Comparison of ENCODE assay signal across 8 cellular contexts in the genomic region with DNA sequence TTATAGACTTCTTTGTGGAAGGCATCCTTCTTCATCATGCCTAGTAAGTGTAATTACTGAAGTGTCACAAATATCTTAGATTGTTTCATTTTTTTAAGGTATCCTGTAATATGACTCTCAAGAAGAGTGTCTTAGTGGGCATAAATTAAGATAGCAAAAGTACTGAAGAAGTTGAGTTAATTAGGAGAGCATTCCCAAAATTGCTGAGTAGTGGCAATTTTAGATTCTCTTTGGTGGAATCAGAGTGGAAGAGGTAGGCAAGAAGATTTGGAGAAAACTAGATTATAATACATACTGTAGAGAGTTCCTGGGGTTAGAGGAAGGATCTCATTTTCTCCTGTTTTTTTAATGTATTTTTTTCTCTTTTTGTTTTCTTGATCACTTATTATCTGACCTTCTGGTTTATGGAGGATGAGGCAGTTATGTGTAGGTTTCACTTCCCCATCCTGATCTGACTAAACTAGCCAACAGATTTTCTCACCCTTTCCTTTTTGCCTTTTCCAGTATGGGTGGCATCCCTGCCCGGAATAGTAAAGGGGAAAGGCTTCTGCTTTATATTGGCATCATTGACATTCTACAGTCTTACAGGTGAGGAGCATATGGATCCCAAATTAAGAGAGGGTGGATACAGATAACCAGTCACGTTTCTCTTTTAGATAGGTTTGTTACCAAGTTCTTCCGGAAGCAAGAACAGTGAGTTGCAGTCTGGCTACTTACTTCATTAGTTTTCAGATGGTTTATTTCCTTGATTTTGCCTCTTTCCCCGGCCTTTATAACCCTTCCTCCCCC. TPM values are rescaled to one million over a fixed set of nuclear protein-coding genes. Genes with fewer than 3 reads are reported as not detected.
A peak's percentile ranks its signal among the peaks of the same experiment; 100 is the strongest.
DNase-seq lines count a peak whose midpoint lies in the region; ATAC-seq and TF ChIP-seq lines count a peak whose summit lies in the region.
"Had no signal": no experiment of that assay in that cellular context is flagged by ENCODE, and none has a peak within 500 bp of the region (broad histone marks: within the 10 kb centered on the region; RNA-seq: fewer than 3 reads in every experiment).

No MANE protein-coding gene starts in this region.

- H3K9me3 Mint-ChIP-seq in HFFc6, result no peaks in the 10 kb centered on the region
- H3K9me3 Mint-ChIP-seq in activated CD8-positive, alpha-beta T cell treated with anti-CD3 and anti-CD28 coated beads, Interleukin-2, amount 10 ng/mL, durations not matched to agents 7 days and 5 days (ENCODE audit: insufficient read depth), result no peaks in the 10 kb centered on the region
- H3K9me3 Mint-ChIP-seq in naive thymus-derived CD4-positive, alpha-beta T cell, result no peaks in the 10 kb centered on the region

- whole genome bisulfite sequencing in sigmoid colon, 2 donors, result 87 to 89% methylated on average over 4 of the region's 4 CpGs

- POLR2A ChIA-PET in activated CD8-positive, alpha-beta T cell treated with anti-CD3 and anti-CD28 coated beads, Interleukin-2, amount 10 ng/mL, durations not matched to agents 7 days and 5 days (lab: Charles Lee), result interaction anchor here (0.8 kb wide), 1 partner anchor 7 kb away, joined by 3 read pairs; no protein-coding TSS in a partner anchor
- POLR2A ChIA-PET in naive thymus-derived CD4-positive, alpha-beta T cell (lab: Charles Lee), result interaction anchor here (1.2 kb wide), 1 partner anchor 48 kb away, joined by 4 read pairs; a partner anchor contains a TSS
- POLR2A ChIA-PET in HEK293T (lab: Yijun Ruan, JAX), result interaction anchor here (1.0 to 1.1 kb wide), 2 partner anchors 11 to 44 kb away, joined by 3 read pairs; a partner anchor contains a TSS

- CTCF ChIA-PET in activated CD8-positive, alpha-beta T cell treated with anti-CD3 and anti-CD28 coated beads, Interleukin-2, amount 10 ng/mL, durations not matched to agents 7 days and 5 days (lab: Charles Lee), result interaction anchor here (0.6 to 0.9 kb wide), 3 partner anchors 8 to 17 kb away, joined by 3 read pairs; a partner anchor contains a TSS
- CTCF ChIA-PET in naive thymus-derived CD4-positive, alpha-beta T cell (lab: Charles Lee), result no interaction called here
- CTCF ChIA-PET in HEK293T (lab: Yijun Ruan, JAX), result no interaction called here

- H3K27me3 Mint-ChIP-seq in HFFc6 (ENCODE audit: insufficient read depth), result peaks cover 4% of the 10 kb centered on the region; the same call in 1 of the 2 replicates
- no peaks in the 10 kb centered on the region for H3K27me3 Mint-ChIP-seq in activated CD8-positive, alpha-beta T cell treated with anti-CD3 and anti-CD28 coated beads, Interleukin-2, amount 10 ng/mL, durations not matched to agents 7 days and 5 days (ENCODE audit: low read depth)
- H3K27me3 Mint-ChIP-seq in naive thymus-derived CD4-positive, alpha-beta T cell, result no peaks in the 10 kb centered on the region

- peaks cover 50% of the 10 kb centered on the region for H3K36me3 Mint-ChIP-seq in HFFc6 (ENCODE audit: low read depth)
- H3K36me3 Mint-ChIP-seq in activated CD8-positive, alpha-beta T cell treated with anti-CD3 and anti-CD28 coated beads, Interleukin-2, amount 10 ng/mL, durations not matched to agents 7 days and 5 days (ENCODE audit: low read depth), result peaks cover 66% of the 10 kb centered on the region
- H3K36me3 Mint-ChIP-seq in naive thymus-derived CD4-positive, alpha-beta T cell, result peaks cover 19 to 57% (median 30%) of the 10 kb centered on the region in 5 donors

- H3K4me1 ChIP-seq in naive thymus-derived CD4-positive, alpha-beta T cell (ENCODE audit: control insufficient read depth in 2 of 2, insufficient read depth in 2 of 2, low read length in 2 of 2), result no peaks in the 10 kb centered on the region
- H3K4me1 ChIP-seq in sigmoid colon, result peaks cover 0 to 7% (median 3%) of the 10 kb centered on the region in 4 donors

- H3K4me3 ChIP-seq in naive thymus-derived CD4-positive, alpha-beta T cell (ENCODE audit: low read length), result no peak overlapping the region
- no peak overlapping the region for H3K4me3 ChIP-seq in sigmoid colon

- no peak overlapping the region for H3K27ac ChIP-seq in naive thymus-derived CD4-positive, alpha-beta T cell (ENCODE audit: low read depth, low read length)
- no peak overlapping the region for H3K27ac ChIP-seq in sigmoid colon

- intact Hi-C loops in naive thymus-derived CD4-positive, alpha-beta T cell (cut with micrococcal nuclease), result no loop called here
- intact Hi-C loops in sigmoid colon (cut with DNase I), result no loop called here

- TF ChIP-seq CTCF in GM10266 (IDR thresholded peaks at IDR 0.05; ENCODE audit: control insufficient read depth, insufficient read depth, low read depth, missing control alignments), result no peak
- TF ChIP-seq CTCF in HFFc6 (IDR thresholded peaks at IDR 0.05), result no peak
- TF ChIP-seq CTCF in sigmoid colon (IDR thresholded peaks at IDR 0.05), result no peak

- H3K27ac Mint-ChIP-seq in HFFc6, result peak overlapping the region; percentile 71
- H3K27ac Mint-ChIP-seq in activated CD8-positive, alpha-beta T cell treated with anti-CD3 and anti-CD28 coated beads, Interleukin-2, amount 10 ng/mL, durations not matched to agents 7 days and 5 days, result peak overlapping the region; percentile 13
- H3K27ac Mint-ChIP-seq in naive thymus-derived CD4-positive, alpha-beta T cell, result peak overlapping the region in 5 of 9 donors; percentile 26 to 59 (median 41)

- TF ChIP-seq EP300 in sigmoid colon (IDR thresholded peaks at IDR 0.05), result no peak

- no peaks in the 10 kb centered on the region for H3K9me3 ChIP-seq in naive thymus-derived CD4-positive, alpha-beta T cell (ENCODE audit: control insufficient read depth in 2 of 3, low read length in 3 of 3)
- no peaks in the 10 kb centered on the region for H3K9me3 ChIP-seq in sigmoid colon

- H3K27me3 ChIP-seq in naive thymus-derived CD4-positive, alpha-beta T cell (ENCODE audit: control insufficient read depth in 2 of 2, insufficient read depth in 2 of 2, low read length in 2 of 2), result no peaks in the 10 kb centered on the region
- H3K27me3 ChIP-seq in sigmoid colon, result no peaks in the 10 kb centered on the region

- peaks cover 29 to 91% (median 42%) of the 10 kb centered on the region in 3 experiments for H3K36me3 ChIP-seq in naive thymus-derived CD4-positive, alpha-beta T cell (ENCODE audit: control insufficient read depth in 2 of 3, insufficient read depth in 3 of 3, low read length in 3 of 3)
- peaks cover 38 to 100% (median 88%) of the 10 kb centered on the region in 4 donors for H3K36me3 ChIP-seq in sigmoid colon

- TF ChIP-seq POLR2A in sigmoid colon (IDR thresholded peaks at IDR 0.05), result no peak

- H3K4me3 Mint-ChIP-seq in HFFc6, result peak overlapping the region; percentile 39
- H3K4me3 Mint-ChIP-seq in activated CD8-positive, alpha-beta T cell treated with anti-CD3 and anti-CD28 coated beads, Interleukin-2, amount 10 ng/mL, durations not matched to agents 7 days and 5 days, result no peak overlapping the region
- no peak overlapping the region for H3K4me3 Mint-ChIP-seq in naive thymus-derived CD4-positive, alpha-beta T cell

- H3K4me1 Mint-ChIP-seq in HFFc6 (ENCODE audit: low read depth), result peaks cover 21% of the 10 kb centered on the region
- no peaks in the 10 kb centered on the region for H3K4me1 Mint-ChIP-seq in activated CD8-positive, alpha-beta T cell treated with anti-CD3 and anti-CD28 coated beads, Interleukin-2, amount 10 ng/mL, durations not matched to agents 7 days and 5 days (ENCODE audit: low read depth)
- peaks cover 0 to 2% (median 0%) of the 10 kb centered on the region in 7 donors for H3K4me1 Mint-ChIP-seq in naive thymus-derived CD4-positive, alpha-beta T cell

- ATAC-seq in activated CD8-positive, alpha-beta T cell treated with anti-CD3 and anti-CD28 coated beads, Interleukin-2, amount 10 ng/mL, durations not matched to agents 7 days and 5 days, result no peak
- ATAC-seq in naive thymus-derived CD4-positive, alpha-beta T cell, result no peak

- DNase-seq in GM10266 (ENCODE audit: extremely low spot score), result peak; percentile 27
- DNase-seq in HFFc6, result no peak
- no peak for DNase-seq in activated CD8-positive, alpha-beta T cell treated with anti-CD3 and anti-CD28 coated beads, Interleukin-2, amount 10 ng/mL, durations not matched to agents 7 days and 5 days
- DNase-seq in naive thymus-derived CD4-positive, alpha-beta T cell, result no peak
- no peak for DNase-seq in sigmoid colon
- no peak for DNase-seq in NCI-H2196 treated with DMSO at 0.1 percent for 48 hours (lab: John Stamatoyannopoulos, UW; ENCODE audit: unreplicated experiment)
- no peak for DNase-seq in HEK293T (ENCODE audit: extremely low spot score)
- DNase-seq: central memory CD4-positive, alpha-beta T cell had no signal

RNA-seq across cellular contexts. Expression of a gene that starts 16.7 kb away (rescaled TPM):
- 100 to 1,000 TPM; 194 to 228 (median 217) TPM for total RNA-seq in HFFc6 (2021; fragmentation: NEBNext Ultra II Directional; extraction: Animal tissue kit (Norgen Biotek cat#: 25700))
- 100 to 1,000 TPM; 194 to 210 TPM for total RNA-seq in activated CD8-positive, alpha-beta T cell treated with anti-CD3 and anti-CD28 coated beads, Interleukin-2, amount 10 ng/mL, durations not matched to agents 7 days and 5 days
- 100 to 1,000 TPM in 3 of 5 experiments, 10 to 100 TPM in 2; 72.0 to 193 (median 126) TPM for total RNA-seq in naive thymus-derived CD4-positive, alpha-beta T cell
- 100 to 1,000 TPM; 239 to 258 TPM for polyA plus RNA-seq in naive thymus-derived CD4-positive, alpha-beta T cell
- total RNA-seq in sigmoid colon, result 100 to 1,000 TPM; 138 to 194 (median 173) TPM
- polyA plus RNA-seq in sigmoid colon, result 100 to 1,000 TPM; 111 to 176 (median 111) TPM

RNA-seq across cellular contexts. Expression of a gene that starts 39.5 kb away (rescaled TPM):
- total RNA-seq in HFFc6 (2021; fragmentation: NEBNext Ultra II Directional; extraction: Animal tissue kit (Norgen Biotek cat#: 25700)), result 10 to 100 TPM; 85.4 to 98.6 (median 90.6) TPM
- total RNA-seq in activated CD8-positive, alpha-beta T cell treated with anti-CD3 and anti-CD28 coated beads, Interleukin-2, amount 10 ng/mL, durations not matched to agents 7 days and 5 days, result 10 to 100 TPM; 64.9 to 69.2 TPM
- 10 to 100 TPM; 56.9 to 76.5 (median 59.5) TPM for total RNA-seq in naive thymus-derived CD4-positive, alpha-beta T cell
- 10 to 100 TPM; 11.7 to 23.1 TPM for polyA plus RNA-seq in naive thymus-derived CD4-positive, alpha-beta T cell
- 10 to 100 TPM; 33.2 to 51.5 (median 37.8) TPM for total RNA-seq in sigmoid colon
- 10 to 100 TPM in 2 of 3 donors, 1 to 10 TPM in 1; 9.6 to 23.7 (median 19.0) TPM for polyA plus RNA-seq in sigmoid colon

RNA-seq across cellular contexts. Expression of a gene that starts 44.2 kb away (rescaled TPM):
- total RNA-seq in HFFc6 (2021; fragmentation: NEBNext Ultra II Directional; extraction: Animal tissue kit (Norgen Biotek cat#: 25700)), result 10 to 100 TPM; 14.6 to 18.3 (median 15.9) TPM
- 10 to 100 TPM; 25.5 to 26.6 TPM for total RNA-seq in activated CD8-positive, alpha-beta T cell treated with anti-CD3 and anti-CD28 coated beads, Interleukin-2, amount 10 ng/mL, durations not matched to agents 7 days and 5 days
- total RNA-seq in naive thymus-derived CD4-positive, alpha-beta T cell, result 10 to 100 TPM; 30.4 to 38.1 (median 32.3) TPM
- 1 to 10 TPM; 1.1 to 1.5 TPM for polyA plus RNA-seq in naive thymus-derived CD4-positive, alpha-beta T cell
- 10 to 100 TPM; 17.6 to 24.2 (median 18.3) TPM for total RNA-seq in sigmoid colon
- 10 to 100 TPM in 2 of 3 donors, 1 to 10 TPM in 1; 6.6 to 16.6 (median 10.4) TPM for polyA plus RNA-seq in sigmoid colon

RNA-seq across cellular contexts. Expression of a gene that starts 47.9 kb away (rescaled TPM):
- 10 to 100 TPM; 57.8 to 87.4 (median 73.9) TPM for total RNA-seq in HFFc6 (2021; fragmentation: NEBNext Ultra II Directional; extraction: Animal tissue kit (Norgen Biotek cat#: 25700))
- total RNA-seq in activated CD8-positive, alpha-beta T cell treated with anti-CD3 and anti-CD28 coated beads, Interleukin-2, amount 10 ng/mL, durations not matched to agents 7 days and 5 days, result 10 to 100 TPM; 59.8 to 61.7 TPM
- total RNA-seq in naive thymus-derived CD4-positive, alpha-beta T cell, result 10 to 100 TPM; 35.1 to 82.0 (median 63.9) TPM
- 10 to 100 TPM; 63.4 to 85.3 TPM for polyA plus RNA-seq in naive thymus-derived CD4-positive, alpha-beta T cell
- 10 to 100 TPM; 34.6 to 49.7 (median 44.8) TPM for total RNA-seq in sigmoid colon
- polyA plus RNA-seq in sigmoid colon, result 10 to 100 TPM; 24.0 to 36.2 (median 32.4) TPM

Comparison
In these comparisons a context has a peak if more than half of its experiments do, and no peak if none do; other contexts are left out.
1. H3K27ac Mint-ChIP-seq: peak in every context shown above with its lines; median percentile 71 in HFFc6; 41 in naive thymus-derived CD4-positive, alpha-beta T cell; 13 in activated CD8-positive, alpha-beta T cell treated with anti-CD3 and anti-CD28 coated beads, Interleukin-2, amount 10 ng/mL, durations not matched to agents 7 days and 5 days.